8 cellular contexts compared by ENCODE assay signal in genomic region chr16:51248217-51248616, GRCh38.
"Had no signal": no experiment of that assay in that cellular context is flagged by ENCODE, and none has a peak within 500 bp of the region (broad histone marks: within the 10 kb centered on the region; RNA-seq: fewer than 3 reads in every experiment).

No MANE protein-coding gene starts in this region.

- ATAC-seq: GM12878 had no signal

- H3K4me3 ChIP-seq: GM12878 had no signal

- FAIRE-seq: G401.6, GM12878, GM12891, GM12892, GM18507, GM19239 had no signal

- DNase-seq: GDM1, GF-D8 had no signal
